ENCODE assay signal across 9 cellular contexts in the genomic region with DNA sequence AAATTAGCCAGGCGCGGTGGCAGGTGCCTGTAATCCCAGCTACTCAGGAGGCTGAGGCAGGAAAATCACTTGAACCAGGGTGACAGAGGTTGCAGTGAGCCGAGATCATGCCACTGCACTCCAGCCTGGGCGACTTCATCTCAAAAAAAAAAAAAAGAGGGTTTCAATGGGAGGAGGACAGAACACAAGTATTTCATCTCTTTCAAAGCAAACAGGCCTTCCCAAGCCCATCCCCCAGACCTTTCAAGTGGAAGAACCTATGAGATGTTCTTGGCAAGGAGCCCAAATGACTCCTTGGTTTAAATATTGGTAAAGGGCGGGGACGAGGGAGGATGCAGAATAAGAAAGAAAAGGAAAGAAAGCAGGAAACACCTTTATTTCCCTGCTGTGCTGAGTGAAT.
DNase-seq lines count a peak whose midpoint lies in the region; ATAC-seq and TF ChIP-seq lines count a peak whose summit lies in the region.
"Had no signal": no experiment of that assay in that cellular context is flagged by ENCODE, and none has a peak within 500 bp of the region (broad histone marks: within the 10 kb centered on the region; RNA-seq: fewer than 3 reads in every experiment).

No MANE protein-coding gene starts in this region.

- no peaks in the 10 kb centered on the region for H3K9me2 ChIP-seq in MM.1S (replicated peaks; ENCODE audit: insufficient read depth, low read length)

- H3K9me3 ChIP-seq in MM.1S (replicated peaks; ENCODE audit: insufficient read depth, low read length) = no peaks in the 10 kb centered on the region
- H3K9me3 ChIP-seq: gastroesophageal sphincter had no signal

- intact Hi-C loops in Calu3 (cut with micrococcal nuclease; ENCODE audit: unreplicated experiment) = loop anchor here (10.0 kb wide), 1 partner anchor 144 kb away; a partner anchor contains a TSS

- H2AFZ ChIP-seq in MM.1S (ENCODE audit: low read length) = no peak overlapping the region

- no peaks in the 10 kb centered on the region for H3K9me3 Mint-ChIP-seq in Calu3 (ENCODE audit: low read depth, unreplicated experiment)

- no peaks in the 10 kb centered on the region for H4K20me1 ChIP-seq in MM.1S (ENCODE audit: insufficient read depth, low read length)

- CTCF ChIA-PET in Calu3 (lab: Charles Lee) = interaction anchor here (2.0 kb wide), 1 partner anchor 11 kb away, joined by 8 read pairs; no protein-coding TSS in a partner anchor

- H3K4me1 Mint-ChIP-seq in Calu3 (ENCODE audit: low read depth, unreplicated experiment) = peaks cover 24% of the 10 kb centered on the region

- TF ChIP-seq CTCF in Calu3 (IDR thresholded peaks at IDR 0.05; ENCODE audit: unreplicated experiment) (no peak), MM.1S (IDR thresholded peaks at IDR 0.05; ENCODE audit: low read length) (no peak), VCaP (conservative IDR thresholded peaks at IDR 0.05) (no peak; the same call in 1 of the 2 replicates)

- H3F3A ChIP-seq in MM.1S (ENCODE audit: insufficient read depth, low read length) = peaks cover 29% of the 10 kb centered on the region

- peaks cover 18% of the 10 kb centered on the region; the same call in 1 of the 2 replicates for H3K36me3 ChIP-seq in MM.1S (replicated peaks; ENCODE audit: insufficient read depth, low read length)
- H3K36me3 ChIP-seq: gastroesophageal sphincter had no signal

- H3K27ac Mint-ChIP-seq in Calu3 (ENCODE audit: unreplicated experiment) = no peak overlapping the region

- no TSS peak for BruUV-seq in Calu3 (replicated peaks; lab: Mats Ljungman, UMichigan)

- peaks cover 40% of the 10 kb centered on the region for H3K4me1 ChIP-seq in MM.1S (ENCODE audit: low read length)
- H3K4me1 ChIP-seq: gastroesophageal sphincter had no signal

- H3K27me3 Mint-ChIP-seq in Calu3 (ENCODE audit: unreplicated experiment) = peaks cover 24% of the 10 kb centered on the region

- H3K9ac ChIP-seq in MM.1S (ENCODE audit: low read length) = no peak overlapping the region

- no peak for ATAC-seq in left lobe of liver
- ATAC-seq in GM21723 (IDR thresholded peaks at IDR 0.05; ENCODE audit: unreplicated experiment) = no peak
- ATAC-seq: gastroesophageal sphincter had no signal

- H3K79me2 ChIP-seq in MM.1S (ENCODE audit: low read length) = peaks cover 17% of the 10 kb centered on the region

- no peaks in the 10 kb centered on the region for H3K27me3 ChIP-seq in MM.1S (replicated peaks; ENCODE audit: insufficient read depth, low read length)
- H3K27me3 ChIP-seq: gastroesophageal sphincter had no signal

- peak overlapping the region; percentile 8 for H3K4me3 Mint-ChIP-seq in Calu3 (ENCODE audit: low read depth, unreplicated experiment)

- H3K4me2 ChIP-seq in MM.1S (ENCODE audit: low read depth, low read length) = no peak overlapping the region

- H3K36me3 Mint-ChIP-seq in Calu3 (ENCODE audit: insufficient read depth, unreplicated experiment) = no peaks in the 10 kb centered on the region

- DNase-seq in Calu3 = peak; percentile 65
- DNase-seq in MM.1S = peak; percentile 48
- peak; percentile 19 for DNase-seq in left lobe of liver (ENCODE audit: low spot score)
- no peak for DNase-seq in amniotic stem cell (lab: John Stamatoyannopoulos, UW)
- DNase-seq in globus pallidus (ENCODE audit: low spot score) = no peak
- no peak for DNase-seq in mesenteric fat pad (ENCODE audit: low spot score)

- H3K4me3 ChIP-seq in MM.1S (ENCODE audit: low read length) = no peak overlapping the region
- H3K4me3 ChIP-seq: gastroesophageal sphincter had no signal

- peak overlapping the region; percentile 16; the same call in 1 of the 2 replicates for H3K27ac ChIP-seq in MM.1S (ENCODE audit: low read length)
- H3K27ac ChIP-seq in VCaP = peak overlapping the region; percentile 68
- H3K27ac ChIP-seq: gastroesophageal sphincter had no signal

Comparison
In these comparisons a context has a peak if more than half of its experiments do, and no peak if none do; other contexts are left out.
1. DNase-seq: peak in Calu3 (single experiment), MM.1S (single experiment) and left lobe of liver (single experiment); none in amniotic stem cell (single experiment), globus pallidus (single experiment) and mesenteric fat pad (single experiment).